Comparison of ENCODE assay signal across 19 cellular contexts in the genomic region with DNA sequence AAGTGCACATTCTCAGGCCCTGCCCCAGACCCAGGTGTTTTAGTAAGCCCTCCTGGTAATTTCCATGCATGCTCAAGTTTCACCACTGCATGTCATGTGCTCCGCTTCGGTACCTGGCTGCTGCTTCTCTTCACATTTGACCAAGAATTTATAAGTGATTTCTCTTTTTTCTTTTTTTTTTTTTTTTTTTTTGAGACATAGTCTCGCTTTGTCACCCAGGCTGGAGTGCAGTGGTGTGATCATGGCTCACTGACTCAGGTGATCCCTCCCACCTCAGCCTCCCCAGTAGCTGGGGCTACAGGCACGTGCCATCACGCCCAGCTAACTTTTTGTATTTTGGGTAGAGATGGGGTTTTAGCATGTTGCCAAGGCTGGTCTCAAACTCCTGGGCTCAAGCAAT. TPM values are rescaled to one million over a fixed set of nuclear protein-coding genes. Genes with fewer than 3 reads are reported as not detected.
DNase-seq lines count a peak whose midpoint lies in the region; FAIRE-seq and TF ChIP-seq lines count a peak whose summit lies in the region.
"Had no signal": no experiment of that assay in that cellular context is flagged by ENCODE, and none has a peak within 500 bp of the region (broad histone marks: within the 10 kb centered on the region; RNA-seq: fewer than 3 reads in every experiment).

No MANE protein-coding gene starts in this region.

- TF ChIP-seq POLR2A in GM12891 (IDR thresholded peaks at IDR 0.05; ENCODE audit: low read depth, low read length) (no peak), thyroid gland (IDR thresholded peaks at IDR 0.05) (no peak), breast epithelium (IDR thresholded peaks at IDR 0.05) (no peak)

- peak; percentile 40 for FAIRE-seq in GM12891 (lab: Jason Lieb, UNC)
- FAIRE-seq: A204.1 had no signal

- H3K9ac ChIP-seq in OCI-LY1 (ENCODE audit: low read length) (no peak overlapping the region), smooth muscle cell (ENCODE audit: low read depth) (no peak overlapping the region)

- H3K4me1 ChIP-seq in OCI-LY1 (ENCODE audit: insufficient read depth, low read length, severe bottlenecking) (peaks cover 15% of the 10 kb centered on the region), thyroid gland (peaks cover 11 to 16% of the 10 kb centered on the region in 2 donors), smooth muscle cell (ENCODE audit: low read depth) (peaks cover 4% of the 10 kb centered on the region), breast epithelium (no peaks in the 10 kb centered on the region)
- H3K4me1 ChIP-seq: Caco-2 had no signal

- no peaks in the 10 kb centered on the region for H3K9me2 ChIP-seq in OCI-LY1 (ENCODE audit: low read depth, low read length)

- H4K20me1 ChIP-seq in OCI-LY1 (ENCODE audit: insufficient read depth, low read length) (no peaks in the 10 kb centered on the region), smooth muscle cell (ENCODE audit: low read depth) (peaks cover 81% of the 10 kb centered on the region)

- no peaks in the 10 kb centered on the region for H3K9me3 ChIP-seq in OCI-LY1 (ENCODE audit: low read length)
- H3K9me3 ChIP-seq in thyroid gland, result no peaks in the 10 kb centered on the region
- H3K9me3 ChIP-seq in smooth muscle cell (replicated peaks; ENCODE audit: low read depth), result no peaks in the 10 kb centered on the region
- no peaks in the 10 kb centered on the region for H3K9me3 ChIP-seq in breast epithelium

- no peak overlapping the region for H2AFZ ChIP-seq in OCI-LY1 (ENCODE audit: low read length)
- H2AFZ ChIP-seq in smooth muscle cell (ENCODE audit: low read depth), result no peak overlapping the region

- intact Hi-C loops in thyroid gland (cut with DNase I) (no loop called here), breast epithelium (cut with DNase I; ENCODE audit: low total_unique reads) (no loop called here)

- H3K79me2 ChIP-seq in OCI-LY1 (ENCODE audit: insufficient read depth, low read length) (peaks cover 24% of the 10 kb centered on the region), smooth muscle cell (ENCODE audit: low read depth) (peaks cover 61% of the 10 kb centered on the region)

- H3K27me3 ChIP-seq in OCI-LY1 (ENCODE audit: insufficient read depth, low read length) (no peaks in the 10 kb centered on the region), thyroid gland (no peaks in the 10 kb centered on the region), smooth muscle cell (ENCODE audit: low read depth) (no peaks in the 10 kb centered on the region), breast epithelium (no peaks in the 10 kb centered on the region)

- H3K4me3 ChIP-seq in OCI-LY1 (ENCODE audit: low read depth, low read length, poor library complexity, severe bottlenecking) (no peak overlapping the region), thyroid gland (replicated peaks in 1 of 3) (no peak overlapping the region), smooth muscle cell (no peak overlapping the region), breast epithelium (no peak overlapping the region)

- TF ChIP-seq CTCF in OCI-LY1 (IDR thresholded peaks at IDR 0.05; ENCODE audit: low read length) (no peak), thyroid gland (IDR thresholded peaks at IDR 0.05) (no peak), smooth muscle cell (IDR thresholded peaks at IDR 0.05; ENCODE audit: borderline replicate concordance, insufficient read depth, poor library complexity, severe bottlenecking) (no peak), breast epithelium (IDR thresholded peaks at IDR 0.05) (no peak)

- H3F3A ChIP-seq in OCI-LY1 (ENCODE audit: insufficient read depth, low read length) (peaks cover 3% of the 10 kb centered on the region; the same call in 1 of the 2 replicates), smooth muscle cell (ENCODE audit: low read depth) (no peaks in the 10 kb centered on the region)

- DNase-seq in GM12891 (ENCODE audit: insufficient read length, low spot score) (no peak), kidney tubule cell (ENCODE audit: low spot score) (peak; percentile 16), thyroid gland (peak; percentile 52 to 53), smooth muscle cell (lab: John Stamatoyannopoulos, UW; ENCODE audit: unreplicated experiment) (no peak), breast epithelium (ENCODE audit: low spot score in 2 of 2) (no peak), middle frontal gyrus (ENCODE audit: extremely low spot score, low spot score) (no peak)
- DNase-seq: ACHN; CD4-positive, alpha-beta T cell; DMS153; DMS79; GDM1; GOT3; H7; HFFc6 had no signal

- H3K27ac ChIP-seq in OCI-LY1 (ENCODE audit: low read depth, low read length, poor library complexity, severe bottlenecking) (peak overlapping the region; percentile 55), thyroid gland (no peak overlapping the region), smooth muscle cell (ENCODE audit: low read depth) (no peak overlapping the region), breast epithelium (no peak overlapping the region)
- H3K27ac ChIP-seq: C4-2B, HL-60 had no signal

- H3K36me3 ChIP-seq in OCI-LY1 (ENCODE audit: insufficient read depth, low read length), result peaks cover 5% of the 10 kb centered on the region; the same call in 1 of the 2 replicates
- no peaks in the 10 kb centered on the region for H3K36me3 ChIP-seq in thyroid gland
- H3K36me3 ChIP-seq in smooth muscle cell (ENCODE audit: low read depth), result no peaks in the 10 kb centered on the region
- no peaks in the 10 kb centered on the region for H3K36me3 ChIP-seq in breast epithelium

- H3K4me2 ChIP-seq in OCI-LY1 (ENCODE audit: low read length) (no peak overlapping the region), smooth muscle cell (no peak overlapping the region)

- WGBS in thyroid gland, 2 donors, result 59 to 61% methylated on average over 5 of the region's 5 CpGs
- WGBS in smooth muscle cell (ENCODE audit: low lambda C conversion rate), result 92% methylated on average over 5 of the region's 5 CpGs

TF ChIP-seq in GM12891, 5 proteins besides CTCF, POLR2A, EP300 and RAD21:
- TF ChIP-seq SPI1 (IDR thresholded peaks at IDR 0.05; ENCODE audit: low read depth, low read length), result no peak
- TF ChIP-seq TAF1 (IDR thresholded peaks at IDR 0.05; ENCODE audit: low read depth, low read length), result no peak
- no peak for TF ChIP-seq PAX5 (IDR thresholded peaks at IDR 0.05; ENCODE audit: insufficient read depth, low read length, severe bottlenecking)
- no peak for TF ChIP-seq POU2F2 (IDR thresholded peaks at IDR 0.05; ENCODE audit: low read depth, low read length)
- no peak for TF ChIP-seq POLR2AphosphoS5 (IDR thresholded peaks at IDR 0.05; ENCODE audit: low read depth, low read length)

RNA-seq across cellular contexts. Expression of gene TM9SF4, which starts 16.0 kb away (rescaled TPM):
- polyA plus RNA-seq in GM12891 (2012; ENCODE audit: low read depth, missing spikeins), result 19.1 TPM
- total RNA-seq in thyroid gland (10 to 100 TPM; 28.8 to 46.0 (median 38.0) TPM), smooth muscle cell (59.2 and 75.8 TPM in 2 replicates), breast epithelium (10 to 100 TPM; 20.2 to 28.5 (median 26.9) TPM)
- polyA plus RNA-seq in smooth muscle cell, result 73.9 and 90.2 TPM in 2 replicates

Comparison
In these comparisons a context has a peak if more than half of its experiments do, and no peak if none do; other contexts are left out.
1. DNase-seq: peak in kidney tubule cell (single experiment) and thyroid gland (2 of 2); none in GM12891 (single experiment), smooth muscle cell (single experiment), breast epithelium (0 of 2) and middle frontal gyrus (single experiment).